Comparison of ENCODE assay signal across 8 cellular contexts in the genomic region with DNA sequence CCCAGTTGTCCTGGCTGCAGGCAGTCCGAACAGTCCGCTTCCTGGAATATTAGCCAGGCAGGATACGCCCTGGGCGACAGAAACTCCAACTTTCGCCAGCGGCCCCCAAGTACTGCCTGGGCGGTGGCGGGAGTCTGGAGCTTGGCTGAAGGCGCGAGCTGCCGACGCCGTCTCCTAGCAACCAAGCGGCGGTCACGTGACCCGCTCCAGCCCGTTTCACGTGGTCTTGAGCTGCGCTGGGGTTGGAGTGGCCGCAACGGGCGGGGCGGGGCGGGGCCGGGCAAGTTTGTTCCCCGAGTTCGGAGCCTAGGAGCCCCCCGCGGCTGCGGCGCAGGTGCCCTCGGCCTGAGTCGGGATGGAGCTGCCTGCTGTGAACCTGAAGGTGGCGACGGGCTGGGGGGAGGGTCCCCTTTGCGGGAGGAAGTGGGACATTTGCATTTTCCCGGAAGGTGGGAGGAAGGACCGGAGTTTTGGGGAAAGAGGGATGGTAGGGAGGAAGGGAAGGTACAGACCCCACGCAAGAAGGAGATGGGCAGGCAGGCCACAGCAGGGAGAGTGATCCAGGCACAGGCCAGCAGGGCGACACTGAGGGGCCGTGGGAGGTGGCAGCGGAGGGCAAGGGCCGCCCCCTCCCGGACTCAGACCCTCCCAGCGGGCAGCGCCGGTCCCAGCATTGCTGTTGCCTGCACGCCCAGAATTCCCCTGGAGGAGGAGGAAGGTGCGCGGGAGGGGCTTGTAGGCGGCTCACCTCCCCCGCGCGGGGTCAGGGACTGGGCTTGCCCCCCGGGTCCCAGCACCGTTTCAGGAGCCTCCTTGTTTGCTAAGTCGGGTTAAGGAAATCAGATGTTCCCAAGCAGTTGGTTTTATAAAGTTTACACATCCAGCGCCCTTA. TPM values are rescaled to one million over a fixed set of nuclear protein-coding genes. Genes with fewer than 3 reads are reported as not detected.
A peak's percentile ranks its signal among the peaks of the same experiment; 100 is the strongest.
DNase-seq lines count a peak whose midpoint lies in the region; ATAC-seq and TF ChIP-seq lines count a peak whose summit lies in the region.

A gene with protein sequence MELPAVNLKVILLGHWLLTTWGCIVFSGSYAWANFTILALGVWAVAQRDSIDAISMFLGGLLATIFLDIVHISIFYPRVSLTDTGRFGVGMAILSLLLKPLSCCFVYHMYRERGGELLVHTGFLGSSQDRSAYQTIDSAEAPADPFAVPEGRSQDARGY (plus strand): TSS at position 283 of the 892 bp plus-strand sequence. CDS start 73 bp downstream, at position 356.

- ATAC-seq in GM19452 (IDR thresholded peaks at IDR 0.05; ENCODE audit: unreplicated experiment) (peak; percentile 63), Panc1 (peak; percentile 91), esophagus mucosa (peak; percentile 77)
- ATAC-seq in activated T-cell treated with anti-CD3 and anti-CD28 coated beads, Interleukin-2, amount 50 U/mL, for 4 hours = peak; percentile 84 to 86

- H3K9me3 Mint-ChIP-seq in activated T-cell treated with anti-CD3 and anti-CD28 coated beads, Interleukin-2, amount 50 U/mL, for 4 hours = no peaks in the 10 kb centered on the region

- TSS peak; percentile 85 for BruUV-seq in Panc1 (replicated peaks; lab: Mats Ljungman, UMichigan)

- H3K36me3 Mint-ChIP-seq in activated T-cell treated with anti-CD3 and anti-CD28 coated beads, Interleukin-2, amount 50 U/mL, for 4 hours (ENCODE audit: insufficient read depth) = no peaks in the 10 kb centered on the region

- H3K4me3 ChIP-seq in BLaER1 treated with 17β-estradiol and CSF1 and Interleukin-3, amounts not matched to agents 10 nM and 100 nM = peak within 1 kb of the TSS; percentile 73 to 93 (median 82)
- H3K4me3 ChIP-seq in Panc1 (ENCODE audit: low read depth in 2 of 2, low read length in 2 of 2) = peak within 1 kb of the TSS; percentile 84 to 89
- peak within 1 kb of the TSS; percentile 58 to 93 for H3K4me3 ChIP-seq in muscle layer of colon (ENCODE audit: low read depth in 1 of 2, low read length in 2 of 2)

- H4K20me1 ChIP-seq in BLaER1 treated with 17β-estradiol and CSF1 and Interleukin-3, amounts not matched to agents 10 nM and 100 nM = peaks cover 0 to 20% (median 0%) of the 10 kb centered on the region in 11 experiments; a peak in 3 of 22 replicates

- peak within 1 kb of the TSS; percentile 86 to 99 (median 96) for H3K4me2 ChIP-seq in BLaER1 treated with 17β-estradiol and CSF1 and Interleukin-3, amounts not matched to agents 10 nM and 100 nM

- H3K27ac ChIP-seq in BLaER1 treated with 17β-estradiol and CSF1 and Interleukin-3, amounts not matched to agents 10 nM and 100 nM = peak within 1 kb of the TSS; percentile 66 to 100 (median 97)
- H3K27ac ChIP-seq in Panc1 (ENCODE audit: low read length) = peak within 1 kb of the TSS; percentile 87
- H3K27ac ChIP-seq in muscle layer of colon (ENCODE audit: low read depth, low read length) = peak within 1 kb of the TSS; percentile 87

- peak within 1 kb of the TSS; percentile 86 to 98 (median 94) for H3K9ac ChIP-seq in BLaER1 treated with 17β-estradiol and CSF1 and Interleukin-3, amounts not matched to agents 10 nM and 100 nM
- H3K9ac ChIP-seq in muscle layer of colon (ENCODE audit: low read length) = peak within 1 kb of the TSS; percentile 72

- CTCF ChIA-PET in Panc1 (lab: Charles Lee) = interaction anchor here (0.6 kb wide), 1 partner anchor 30 kb away, joined by 3 read pairs; no protein-coding TSS in a partner anchor

- in situ Hi-C loops in Panc1 (cut with HindIII; ENCODE audit: low pct_unique_long_range_greater_than_20kb, low sequenced_read_pairs) = no loop called here

- H3K36me3 ChIP-seq in BLaER1 treated with 17β-estradiol and CSF1 and Interleukin-3, amounts not matched to agents 10 nM and 100 nM = no peaks in the 10 kb centered on the region
- H3K36me3 ChIP-seq in Panc1 (ENCODE audit: control insufficient read depth, insufficient read depth, low read length) (no peaks in the 10 kb centered on the region; the same call in 1 of the 2 replicates), muscle layer of colon (ENCODE audit: insufficient read depth, low read length) (no peaks in the 10 kb centered on the region)

- H3K27me3 Mint-ChIP-seq in activated T-cell treated with anti-CD3 and anti-CD28 coated beads, Interleukin-2, amount 50 U/mL, for 4 hours (ENCODE audit: low read depth) = no peaks in the 10 kb centered on the region

- H3K4me1 ChIP-seq in BLaER1 treated with 17β-estradiol and CSF1 and Interleukin-3, amounts not matched to agents 10 nM and 100 nM = peaks cover 72 to 94% (median 91%) of the 10 kb centered on the region in 10 experiments
- peaks cover 12% of the 10 kb centered on the region for H3K4me1 ChIP-seq in Panc1 (ENCODE audit: control insufficient read depth, insufficient read depth, low read length)
- peaks cover 36% of the 10 kb centered on the region for H3K4me1 ChIP-seq in muscle layer of colon (ENCODE audit: insufficient read depth, low read length)

- peak within 1 kb of the TSS; percentile 94 for H3K4me3 Mint-ChIP-seq in activated T-cell treated with anti-CD3 and anti-CD28 coated beads, Interleukin-2, amount 50 U/mL, for 4 hours

- peaks cover 59% of the 10 kb centered on the region for H3K4me1 Mint-ChIP-seq in activated T-cell treated with anti-CD3 and anti-CD28 coated beads, Interleukin-2, amount 50 U/mL, for 4 hours (ENCODE audit: low read depth)

- DNase-seq in HuH-7.5 (ENCODE audit: low spot score) (peak; percentile 89), Panc1 (ENCODE audit: low read depth, low spot score) (no peak)
- peak; percentile 80 for DNase-seq in activated T-cell treated with anti-CD3 and anti-CD28 coated beads, Interleukin-2, amount 50 U/mL, for 4 hours
- DNase-seq in stimulated activated CD8-positive, alpha-beta memory T cell treated with anti-CD3 and anti-CD28 coated beads, Interleukin-7, amount 100 ng/mL, for 1 hour (ENCODE audit: low read depth in 2 of 2) = peak; percentile 63 to 75

- no peaks in the 10 kb centered on the region for H3K9me3 ChIP-seq in BLaER1 treated with 17β-estradiol and CSF1 and Interleukin-3, amounts not matched to agents 10 nM and 100 nM (replicated peaks in 1 of 11)
- H3K9me3 ChIP-seq in Panc1 (ENCODE audit: control insufficient read depth, insufficient read depth, low read depth, low read length) (no peaks in the 10 kb centered on the region), muscle layer of colon (ENCODE audit: low read length) (no peaks in the 10 kb centered on the region)

- no peaks in the 10 kb centered on the region for H3K27me3 ChIP-seq in BLaER1 treated with 17β-estradiol and CSF1 and Interleukin-3, amounts not matched to agents 10 nM and 100 nM
- H3K27me3 ChIP-seq in Panc1 (ENCODE audit: control insufficient read depth, insufficient read depth, low read length) (no peaks in the 10 kb centered on the region), muscle layer of colon (ENCODE audit: control insufficient read depth in 1 of 2, insufficient read depth in 2 of 2, low read length in 2 of 2) (no peaks in the 10 kb centered on the region)

- POLR2A ChIA-PET in Panc1 (lab: Charles Lee) = interaction anchor here (0.6 kb wide), 1 partner anchor 69 kb away, joined by 4 read pairs; no protein-coding TSS in a partner anchor

- TF ChIP-seq CTCF in Panc1 (IDR thresholded peaks at IDR 0.05) = no peak

- intact Hi-C loops in Panc1 (cut with micrococcal nuclease; ENCODE audit: unreplicated experiment) = no loop called here

RNA-seq across cellular contexts. Expression of the gene that starts here (rescaled TPM):
- total RNA-seq in Panc1 (2021; ENCODE audit: unreplicated experiment) = 57.0 TPM
- polyA plus RNA-seq in Panc1 (2012; ENCODE audit: insufficient read length) = 90.5 TPM
- total RNA-seq in activated T-cell treated with anti-CD3 and anti-CD28 coated beads, Interleukin-2, amount 50 U/mL, for 4 hours = 1 to 10 TPM; 6.5 to 7.8 (median 7.1) TPM
- total RNA-seq in esophagus mucosa = 50.4 TPM
